In genomic region chr1:86817246-86817826, GRCh38 we compare ENCODE assay signal across 8 cellular contexts.
A peak's percentile ranks its signal among the peaks of the same experiment; 100 is the strongest.
DNase-seq lines count a peak whose midpoint lies in the region; FAIRE-seq and TF ChIP-seq lines count a peak whose summit lies in the region.
"Not testable (repeated sequence)": the region's sequence is repeated elsewhere in the genome, so short reads cannot be mapped to it uniquely, and the experiment has no call there.

No MANE protein-coding gene starts in this region.

- H3K27ac ChIP-seq in HEK293 (ENCODE audit: extremely low read depth, low read depth, low read length); OCI-LY7 (ENCODE audit: low read depth, low read length, poor library complexity, severe bottlenecking); H1 (ENCODE audit: low read depth, low read length): not testable (repeated sequence)

- H2BK20ac ChIP-seq in H1 (ENCODE audit: low read length), result not testable (repeated sequence)

- intact Hi-C loops in Calu3 (cut with micrococcal nuclease; ENCODE audit: unreplicated experiment); OCI-LY7 (cut with micrococcal nuclease; ENCODE audit: unreplicated experiment): not testable (repeated sequence)

- H2AFZ ChIP-seq in OCI-LY7 (ENCODE audit: low read length); H1 (ENCODE audit: low read length): not testable (repeated sequence)

- H3K9me3 Mint-ChIP-seq in Calu3 (ENCODE audit: low read depth, unreplicated experiment); progenitor cell of endocrine pancreas (ENCODE audit: low read depth): not testable (repeated sequence)

- H3K27ac Mint-ChIP-seq in Calu3 (ENCODE audit: unreplicated experiment) (peak overlapping the region; percentile 3), progenitor cell of endocrine pancreas (peak overlapping the region; percentile 74)

- not testable (repeated sequence) for H3K4me3 ChIP-seq in HEK293 (ENCODE audit: low read depth, low read length); OCI-LY7 (ENCODE audit: low read depth, low read length, poor library complexity, severe bottlenecking); H1 (ENCODE audit: extremely low read depth in 1 of 4, insufficient read depth in 2 of 4, low read depth in 3 of 4, low read length in 4 of 4)

- H3K4me2 ChIP-seq in OCI-LY7 (ENCODE audit: low read length), result peak overlapping the region; percentile 33
- peak overlapping the region; percentile 37 to 41; a peak in 3 of 4 replicates for H3K4me2 ChIP-seq in H1 (ENCODE audit: insufficient read depth in 1 of 2, low read depth in 2 of 2, low read length in 2 of 2)

- not testable (repeated sequence) for FAIRE-seq in H1 (lab: Jason Lieb, UNC)

- not testable (repeated sequence) for H3K4me1 ChIP-seq in HEK293 (ENCODE audit: control insufficient read depth, insufficient read depth, low read length); H1 (replicated peaks in 1 of 4; ENCODE audit: control insufficient read depth in 3 of 4, insufficient read depth in 4 of 4, low read length in 3 of 4)
- H3K4me1 ChIP-seq in OCI-LY7 (ENCODE audit: insufficient read depth, low read length, poor library complexity, severe bottlenecking), result peaks cover 18% of the 10 kb centered on the region

- not testable (repeated sequence) for H4K8ac ChIP-seq in H1 (ENCODE audit: extremely low read depth, insufficient read depth, low read length)

- H3K9me2 ChIP-seq in OCI-LY7 (ENCODE audit: insufficient read depth, low read length), result not testable (repeated sequence)

- not testable (repeated sequence) for H3K18ac ChIP-seq in H1 (ENCODE audit: extremely low read depth, low read length)

- H3K36me3 Mint-ChIP-seq in Calu3 (ENCODE audit: insufficient read depth, unreplicated experiment); progenitor cell of endocrine pancreas (ENCODE audit: insufficient read depth): not testable (repeated sequence)

- not testable (repeated sequence) for H2AK5ac ChIP-seq in H1 (ENCODE audit: low read depth, low read length)

- BruUV-seq in Calu3 (replicated peaks; lab: Mats Ljungman, UMichigan); OCI-LY7 (replicated peaks; lab: Mats Ljungman, UMichigan): not testable (repeated sequence)

- H3K36me3 ChIP-seq in HEK293 (ENCODE audit: control insufficient read depth in 2 of 2, insufficient read depth in 1 of 2, low read length in 2 of 2); H1 (ENCODE audit: control insufficient read depth in 2 of 4, insufficient read depth in 4 of 4, low read length in 3 of 4): not testable (repeated sequence)
- H3K36me3 ChIP-seq in OCI-LY7 (ENCODE audit: insufficient read depth, low read length), result peaks cover 23% of the 10 kb centered on the region

- peak overlapping the region; percentile 12 for H3K4me3 Mint-ChIP-seq in Calu3 (ENCODE audit: low read depth, unreplicated experiment)
- peak overlapping the region; percentile 27 for H3K4me3 Mint-ChIP-seq in progenitor cell of endocrine pancreas (ENCODE audit: low read depth)

- H3K56ac ChIP-seq in H1 (replicated peaks; ENCODE audit: insufficient read length, low read depth, low read length), result not testable (repeated sequence)

- WGBS in H1 (ENCODE audit: extremely low coverage in 1 of 2, insufficient coverage in 1 of 2, insufficient read length in 1 of 2, insufficient replicate concordance in 2 of 2, low coverage in 1 of 2, low lambda C conversion rate in 2 of 2, missing lambda C conversion rate in 1 of 2), 2 experiments, result 60% methylated on average over 5 of the region's 5 CpGs; no CpG with 5 or more reads in 1 of the 2 experiments

- POLR2A ChIA-PET in HEK293 (lab: Yijun Ruan, JAX), result not testable (repeated sequence)
- POLR2A ChIA-PET in OCI-LY7 (lab: Charles Lee), result interaction anchor here (0.5 to 1.3 kb wide), 5 partner anchors 12 to 625 kb away, joined by 3 to 6 read pairs (median 3); no protein-coding TSS in a partner anchor
- POLR2A ChIA-PET in H1 (lab: Charles Lee; ENCODE audit: partially characterized antibody), result interaction anchor here (0.7 kb wide), 1 partner anchor 8 kb away, joined by 3 read pairs; no protein-coding TSS in a partner anchor

- H2BK12ac ChIP-seq in H1 (ENCODE audit: low read depth, low read length), result not testable (repeated sequence)

- peak in 1 of 2 experiments; percentile 3; a peak in 1 of 4 replicates for TF ChIP-seq RAD21 in H1 (IDR thresholded peaks at IDR 0.05 in 1 of 2, conservative IDR thresholded peaks at IDR 0.05 in 1 of 2; ENCODE audit: low read depth in 2 of 2, low read length in 2 of 2)

- H3K4me1 Mint-ChIP-seq in Calu3 (ENCODE audit: low read depth, unreplicated experiment) (peaks cover 16% of the 10 kb centered on the region), progenitor cell of endocrine pancreas (ENCODE audit: low read depth) (peaks cover 13% of the 10 kb centered on the region)

- not testable (repeated sequence) for TF ChIP-seq EP300 in H1 (IDR thresholded peaks at IDR 0.05; ENCODE audit: borderline replicate concordance in 1 of 2, low read depth in 2 of 2, low read length in 2 of 2)

- not testable (repeated sequence) for H3K23ac ChIP-seq in H1 (ENCODE audit: insufficient read length)

- not testable (repeated sequence) for H3K79me2 ChIP-seq in OCI-LY7 (ENCODE audit: insufficient read depth, low read depth, low read length); H1 (ENCODE audit: control insufficient read depth in 1 of 2, insufficient read depth in 2 of 2, low read length in 2 of 2)

- not testable (repeated sequence) for H4K20me1 ChIP-seq in OCI-LY7 (ENCODE audit: insufficient read depth, low read length); H1 (replicated peaks in 1 of 2; ENCODE audit: control insufficient read depth in 1 of 2, insufficient read depth in 2 of 2, low read length in 2 of 2)

- H3K9ac ChIP-seq in H1 (replicated peaks in 1 of 4; ENCODE audit: extremely low read depth in 1 of 4, low read depth in 3 of 4, low read length in 3 of 4), result not testable (repeated sequence)

- TF ChIP-seq CTCF in Calu3 (IDR thresholded peaks at IDR 0.05; ENCODE audit: unreplicated experiment); HEK293 (tag by site-specific recombination; IDR thresholded peaks at IDR 0.05); OCI-LY7 (conservative IDR thresholded peaks at IDR 0.05; ENCODE audit: low read length); H1 (IDR thresholded peaks at IDR 0.05; ENCODE audit: control extremely low read depth in 1 of 3, insufficient read depth in 1 of 3, low read depth in 1 of 3, low read length in 3 of 3); progenitor cell of endocrine pancreas (IDR thresholded peaks at IDR 0.05; ENCODE audit: unreplicated experiment): not testable (repeated sequence)

- not testable (repeated sequence) for H2BK15ac ChIP-seq in H1 (ENCODE audit: low read length)

- TF ChIP-seq POLR2A in H1 (IDR thresholded peaks at IDR 0.05; ENCODE audit: control extremely low read depth in 1 of 2, low read depth in 2 of 2, low read length in 2 of 2), result not testable (repeated sequence)

- CTCF ChIA-PET in Calu3 (lab: Charles Lee); HEK293 (lab: Yijun Ruan, JAX); OCI-LY7 (lab: Charles Lee; ENCODE audit: unreplicated experiment): not testable (repeated sequence)
- CTCF ChIA-PET in H1 (lab: Charles Lee; ENCODE audit: partially characterized antibody), result interaction anchor here (1.0 to 1.3 kb wide), 2 partner anchors 159 to 267 kb away, joined by 3 to 4 read pairs; no protein-coding TSS in a partner anchor

- H3K14ac ChIP-seq in H1 (ENCODE audit: insufficient read length), result not testable (repeated sequence)

- not testable (repeated sequence) for H3K9me3 ChIP-seq in HEK293 (ENCODE audit: control insufficient read depth, insufficient read depth, low read depth, low read length); OCI-LY7 (ENCODE audit: low read length); H1 (ENCODE audit: insufficient read depth in 2 of 2, low read depth in 1 of 2, low read length in 1 of 2)

- H4K91ac ChIP-seq in H1 (replicated peaks; ENCODE audit: insufficient read length, low read length), result not testable (repeated sequence)

- not testable (repeated sequence) for H2BK5ac ChIP-seq in H1 (ENCODE audit: low read depth, low read length)

- H3K23me2 ChIP-seq in H1 (ENCODE audit: low read depth, low read length), result not testable (repeated sequence)

- not testable (repeated sequence) for H4K5ac ChIP-seq in H1 (ENCODE audit: insufficient read length, low read depth, low read length)

- not testable (repeated sequence) for H3K27me3 ChIP-seq in H1 (replicated peaks in 1 of 4; ENCODE audit: control insufficient read depth in 3 of 4, extremely low read depth in 1 of 4, insufficient read depth in 3 of 4, low read length in 3 of 4)

- not testable (repeated sequence) for H3K4ac ChIP-seq in H1 (replicated peaks; ENCODE audit: insufficient read length, low read depth, low read length)

- DNase-seq in Calu3 (peak; percentile 8), NCI-H1105 treated with DMSO at 0.1 percent for 48 hours (lab: John Stamatoyannopoulos, UW) (peak; percentile 18), NCI-H524 (lab: John Stamatoyannopoulos, UW) (peak; percentile 48 to 73), islet precursor cell (peak; percentile 46)
- not testable (repeated sequence) for DNase-seq in OCI-LY7 (ENCODE audit: low spot score); H1 (ENCODE audit: low read depth in 1 of 2, low spot score in 2 of 2); progenitor cell of endocrine pancreas (ENCODE audit: low spot score, unreplicated experiment)

- not testable (repeated sequence) for H2BK120ac ChIP-seq in H1 (replicated peaks; ENCODE audit: low read depth, low read length)

- not testable (repeated sequence) for H3K79me1 ChIP-seq in H1 (ENCODE audit: low read depth, low read length)

- H3K27me3 Mint-ChIP-seq in Calu3 (ENCODE audit: unreplicated experiment); progenitor cell of endocrine pancreas: not testable (repeated sequence)

TF ChIP-seq in HEK293, 187 proteins besides CTCF, POLR2A, EP300 and RAD21:
- peak; percentile 20; the same call in 1 of the 2 replicates for TF ChIP-seq KLF1 (tag by site-specific recombination; IDR thresholded peaks at IDR 0.05)

TF ChIP-seq in H1, 55 proteins besides CTCF, POLR2A, EP300 and RAD21 (continues in another document):
- peak; percentile 47; the same call in 1 of the 2 replicates for TF ChIP-seq YY1 (IDR thresholded peaks at IDR 0.05; ENCODE audit: low read depth, low read length)
- 0 out of 2 replicates have a peak, but pooled peaks have one; percentile 22 for TF ChIP-seq TCF12 (IDR thresholded peaks at IDR 0.05; ENCODE audit: low read depth, low read length)
- TF ChIP-seq TAF1 (IDR thresholded peaks at IDR 0.05; ENCODE audit: low read depth, low read length), result 0 out of 2 replicates have a peak, but pooled peaks have one; percentile 22
- 0 out of 2 replicates have a peak, but pooled peaks have one; percentile 49 for TF ChIP-seq SP1 (IDR thresholded peaks at IDR 0.05; ENCODE audit: low read depth, low read length)
